26 cellular contexts compared by ENCODE assay signal in genomic region chr2:188028739-188029138, GRCh38.
"Had no signal": no experiment of that assay in that cellular context is flagged by ENCODE, and none has a peak within 500 bp of the region (broad histone marks: within the 10 kb centered on the region; RNA-seq: fewer than 3 reads in every experiment).

No MANE protein-coding gene starts in this region.

- H3K4me1 ChIP-seq: breast epithelium, esophagus squamous epithelium, gastroesophageal sphincter, lower lobe of right lung, tibial artery had no signal

- H3K4me3 ChIP-seq: breast epithelium, esophagus squamous epithelium, gastroesophageal sphincter, lower lobe of right lung, skin epidermis, tibial artery had no signal

- H3K9me3 Mint-ChIP-seq: activated naive CD8-positive, alpha-beta T cell treated with anti-CD3 and anti-CD28 coated beads, Interleukin-2, amount 10 ng/mL, durations not matched to agents 7 days and 5 days; central memory CD8-positive, alpha-beta T cell; stimulated activated naive CD8-positive, alpha-beta T cell treated with anti-CD3 and anti-CD28 coated beads, Interleukin-15, amount 100 ng/mL, for 72 hours had no signal

- H3K27me3 ChIP-seq: breast epithelium, esophagus squamous epithelium, gastroesophageal sphincter, tibial artery had no signal

- H3K4me1 Mint-ChIP-seq: activated naive CD8-positive, alpha-beta T cell treated with anti-CD3 and anti-CD28 coated beads, Interleukin-2, amount 10 ng/mL, durations not matched to agents 7 days and 5 days; central memory CD8-positive, alpha-beta T cell; naive thymus-derived CD4-positive, alpha-beta T cell; stimulated activated effector memory CD8-positive, alpha-beta T cell treated with anti-CD3 and anti-CD28 coated beads, Interleukin-12 subunit alpha, Interleukin-12 subunit beta, amount 100 ng/mL, for 72 hours; stimulated activated naive CD8-positive, alpha-beta T cell treated with anti-CD3 and anti-CD28 coated beads, Interleukin-15, amount 100 ng/mL, for 72 hours had no signal

- H3K36me3 Mint-ChIP-seq: activated naive CD8-positive, alpha-beta T cell treated with anti-CD3 and anti-CD28 coated beads, Interleukin-2, amount 10 ng/mL, durations not matched to agents 7 days and 5 days; naive thymus-derived CD4-positive, alpha-beta T cell; stimulated activated effector memory CD8-positive, alpha-beta T cell treated with anti-CD3 and anti-CD28 coated beads, Interleukin-12 subunit alpha, Interleukin-12 subunit beta, amount 100 ng/mL, for 72 hours had no signal

- H3K4me3 Mint-ChIP-seq: activated naive CD8-positive, alpha-beta T cell treated with anti-CD3 and anti-CD28 coated beads, Interleukin-2, amount 10 ng/mL, durations not matched to agents 7 days and 5 days; central memory CD8-positive, alpha-beta T cell; naive thymus-derived CD4-positive, alpha-beta T cell; neural crest cell; stimulated activated effector memory CD8-positive, alpha-beta T cell treated with anti-CD3 and anti-CD28 coated beads, Interleukin-12 subunit alpha, Interleukin-12 subunit beta, amount 100 ng/mL, for 72 hours; stimulated activated naive CD8-positive, alpha-beta T cell treated with anti-CD3 and anti-CD28 coated beads, Interleukin-15, amount 100 ng/mL, for 72 hours had no signal

- H3K27ac Mint-ChIP-seq: activated naive CD8-positive, alpha-beta T cell treated with anti-CD3 and anti-CD28 coated beads, Interleukin-2, amount 10 ng/mL, durations not matched to agents 7 days and 5 days; naive thymus-derived CD4-positive, alpha-beta T cell; progenitor cell of endocrine pancreas; stimulated activated effector memory CD8-positive, alpha-beta T cell treated with anti-CD3 and anti-CD28 coated beads, Interleukin-12 subunit alpha, Interleukin-12 subunit beta, amount 100 ng/mL, for 72 hours had no signal

- DNase-seq: activated CD4-positive, alpha-beta T cell treated with anti-CD3 and anti-CD28 coated beads for 1 hour; activated CD8-positive, alpha-beta memory T cell treated with anti-CD3 and anti-CD28 coated beads for 24 hours; activated CD8-positive, alpha-beta memory T cell treated with anti-CD3 and anti-CD28 coated beads, Interleukin-2, amount 50 U/mL, for 4 hours; activated naive CD4-positive, alpha-beta T cell treated with Interleukin-2 at 50 U/mL for 16 hours; activated naive CD8-positive, alpha-beta T cell treated with anti-CD3 and anti-CD28 coated beads, Interleukin-2, amount 10 ng/mL, durations not matched to agents 7 days and 5 days; activated T-cell treated with anti-CD3 and anti-CD28 coated beads, Interleukin-2, amount 50 U/mL, for 48 hours; amniotic stem cell; esophagus squamous epithelium; head of caudate nucleus; hypothalamus; kidney; lower lobe of right lung; naive thymus-derived CD4-positive, alpha-beta T cell; stimulated activated CD4-positive, alpha-beta T cell treated with anti-CD3 and anti-CD28 coated beads, Interleukin-1b, Interleukin-23, amount 100 ng/mL, for 48 hours; stimulated activated naive CD8-positive, alpha-beta T cell treated with anti-CD3 and anti-CD28 coated beads, Interleukin-15, amount 100 ng/mL, for 72 hours; T-helper 1 cell; tibial artery; WERI-Rb-1 had no signal

- H3K27ac ChIP-seq: breast epithelium, esophagus squamous epithelium, gastroesophageal sphincter, lower lobe of right lung, skin epidermis, tibial artery, WERI-Rb-1 had no signal

- H3K27me3 Mint-ChIP-seq: central memory CD8-positive, alpha-beta T cell; progenitor cell of endocrine pancreas; stimulated activated naive CD8-positive, alpha-beta T cell treated with anti-CD3 and anti-CD28 coated beads, Interleukin-15, amount 100 ng/mL, for 72 hours had no signal

- H3K9me3 ChIP-seq: breast epithelium, esophagus squamous epithelium, gastroesophageal sphincter, lower lobe of right lung, tibial artery had no signal

- H3K36me3 ChIP-seq: breast epithelium, esophagus squamous epithelium, gastroesophageal sphincter, lower lobe of right lung, tibial artery, WERI-Rb-1 had no signal

- ATAC-seq: gastroesophageal sphincter; left lobe of liver; lower lobe of right lung; naive thymus-derived CD4-positive, alpha-beta T cell; stimulated activated effector memory CD8-positive, alpha-beta T cell treated with anti-CD3 and anti-CD28 coated beads, Interleukin-12 subunit alpha, Interleukin-12 subunit beta, amount 100 ng/mL, for 72 hours; stimulated activated naive CD8-positive, alpha-beta T cell treated with anti-CD3 and anti-CD28 coated beads, Interleukin-15, amount 100 ng/mL, for 72 hours had no signal
